Comparison of ENCODE assay signal across 1 cellular context in the genomic region with DNA sequence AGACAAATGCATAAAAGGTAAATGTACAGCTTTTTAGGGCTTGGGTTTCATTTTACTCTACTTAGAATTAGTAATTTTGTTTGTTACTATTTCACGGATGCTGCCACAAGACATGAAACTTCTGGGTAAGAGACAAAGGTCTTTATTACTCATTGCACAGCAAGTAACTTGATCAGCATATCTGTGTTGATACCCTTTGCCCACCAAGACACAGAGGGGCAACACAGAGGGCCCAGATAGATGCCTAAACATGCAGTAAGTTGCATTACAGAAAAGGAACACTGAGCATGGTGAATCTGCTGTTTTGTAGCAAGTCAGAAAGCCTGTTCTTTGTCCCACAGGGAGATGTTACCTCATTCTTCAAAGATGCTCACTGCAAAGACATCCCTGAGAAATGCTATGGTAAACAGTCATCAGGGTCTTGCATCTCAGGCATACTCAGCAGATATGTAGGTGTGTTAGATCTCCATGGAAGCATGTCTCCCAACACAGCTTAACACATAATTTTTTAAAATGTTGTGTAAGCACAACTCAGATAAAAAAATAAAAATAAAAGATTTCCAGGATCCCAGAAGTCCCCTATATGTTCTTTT.
TF ChIP-seq lines count a peak whose summit lies in the region.

No MANE protein-coding gene starts in this region.

TF ChIP-seq in HepG2, 621 proteins besides CTCF, POLR2A, EP300 and RAD21:
- TF ChIP-seq, protein P1, sequence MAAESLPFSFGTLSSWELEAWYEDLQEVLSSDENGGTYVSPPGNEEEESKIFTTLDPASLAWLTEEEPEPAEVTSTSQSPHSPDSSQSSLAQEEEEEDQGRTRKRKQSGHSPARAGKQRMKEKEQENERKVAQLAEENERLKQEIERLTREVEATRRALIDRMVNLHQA (CRISPR knock-in tag; IDR thresholded peaks at IDR 0.05) = no peak
- TF ChIP-seq MED1 (CRISPR knock-in tag; IDR thresholded peaks at IDR 0.05) = 0 out of 2 replicates have a peak, but pooled peaks have one; percentile 14
